In the genomic region with DNA sequence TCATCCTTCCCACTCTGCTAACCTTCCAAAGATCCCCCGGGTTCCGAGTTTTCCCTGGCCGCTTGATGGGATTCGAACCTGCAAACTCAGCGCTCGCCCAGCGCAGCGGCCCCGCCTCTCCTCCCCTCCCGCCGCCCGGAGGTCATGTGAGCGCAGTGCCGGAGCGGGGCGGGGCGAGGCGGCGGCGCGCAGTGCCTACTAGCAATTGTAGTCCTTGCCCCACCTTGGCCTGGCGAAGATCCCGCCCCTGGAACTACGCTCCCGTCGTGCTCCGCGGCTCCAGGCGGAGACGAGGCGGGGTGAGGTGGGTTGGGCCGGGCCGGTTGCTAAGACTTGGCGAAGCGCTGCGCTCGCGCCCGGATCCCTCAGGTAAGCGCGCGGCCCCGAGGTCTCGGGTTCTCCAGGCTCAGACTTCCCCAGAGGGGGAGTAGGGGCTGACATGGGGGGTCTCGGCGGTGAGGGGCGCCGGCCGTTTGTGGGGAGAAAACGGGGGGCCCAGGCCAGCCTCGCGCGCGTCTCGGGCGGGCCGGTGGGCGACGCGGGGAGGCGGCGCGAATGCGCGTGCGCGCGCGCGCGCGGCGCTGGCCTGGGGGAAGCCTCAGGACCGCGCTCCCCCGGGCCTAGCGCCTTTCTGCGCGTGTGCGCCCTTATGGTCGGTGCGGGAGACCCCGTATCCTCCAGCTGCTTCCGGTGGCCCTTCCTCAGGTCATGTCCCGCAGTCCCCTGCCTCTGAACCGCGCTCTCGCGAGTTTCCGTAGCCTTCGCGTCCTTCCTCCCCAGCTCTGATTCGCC, we compare ENCODE assay signal across 1 cellular context.
TF ChIP-seq lines count a peak whose summit lies in the region.

A gene (plus strand): TSS at position 329 of the 792 bp plus-strand sequence. CDS start 6,649 bp downstream, outside the sequence.
A gene with protein sequence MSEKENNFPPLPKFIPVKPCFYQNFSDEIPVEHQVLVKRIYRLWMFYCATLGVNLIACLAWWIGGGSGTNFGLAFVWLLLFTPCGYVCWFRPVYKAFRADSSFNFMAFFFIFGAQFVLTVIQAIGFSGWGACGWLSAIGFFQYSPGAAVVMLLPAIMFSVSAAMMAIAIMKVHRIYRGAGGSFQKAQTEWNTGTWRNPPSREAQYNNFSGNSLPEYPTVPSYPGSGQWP (plus strand): TSS at position 329 of the 792 bp plus-strand sequence. CDS start 9,621 bp downstream, outside the sequence.

TF ChIP-seq in K562, 482 proteins besides CTCF, POLR2A, EP300 and RAD21 (continued from another document and continues in another):
- TF ChIP-seq ATF7 (IDR thresholded peaks at IDR 0.05) (peak; percentile 81), PTBP1 (IDR thresholded peaks at IDR 0.05; ENCODE audit: low read depth, low read length) (no peak), KAT8 (IDR thresholded peaks at IDR 0.05; ENCODE audit: low read depth) (no peak), FOXA1 (IDR thresholded peaks at IDR 0.05; ENCODE audit: borderline replicate concordance) (no peak), HCFC1 (IDR thresholded peaks at IDR 0.05; ENCODE audit: low read depth, low read length) (peak; percentile 99), EWSR1 (IDR thresholded peaks at IDR 0.05; ENCODE audit: borderline replicate concordance, low read depth, partially characterized antibody) (no peak), FIP1L1 (IDR thresholded peaks at IDR 0.05; ENCODE audit: low read depth, low read length, poor library complexity, severe bottlenecking) (peak; percentile 65), ZNF133 (CRISPR knock-in tag; IDR thresholded peaks at IDR 0.05) (no peak), ZNF436 (CRISPR knock-in tag; IDR thresholded peaks at IDR 0.05) (no peak), TCF7L2 (IDR thresholded peaks at IDR 0.05; ENCODE audit: low read depth, low read length) (no peak), ZNF146 (CRISPR knock-in tag; IDR thresholded peaks at IDR 0.05; ENCODE audit: unreplicated experiment) (no peak), PCBP1 (IDR thresholded peaks at IDR 0.05; ENCODE audit: low read depth, low read length, poor library complexity, severe bottlenecking) (peak; percentile 93), MTA2 (IDR thresholded peaks at IDR 0.05; ENCODE audit: low read depth) (peak; percentile 66; the same call in 1 of the 2 replicates), MTA3 (IDR thresholded peaks at IDR 0.05; ENCODE audit: borderline replicate concordance) (no peak), CBFA2T3 (IDR thresholded peaks at IDR 0.05) (no peak), MEF2D (tag; conservative IDR thresholded peaks at IDR 0.05; ENCODE audit: low read depth) (no peak), ILF3 (IDR thresholded peaks at IDR 0.05; ENCODE audit: borderline replicate concordance) (no peak), ZBED1 (IDR thresholded peaks at IDR 0.05) (no peak), ZNF324 (CRISPR knock-in tag; IDR thresholded peaks at IDR 0.05) (peak; percentile 47; the same call in 1 of the 2 replicates), TEAD4 (IDR thresholded peaks at IDR 0.05; ENCODE audit: low read length) (no peak), TEAD4 (CRISPR knock-in tag; IDR thresholded peaks at IDR 0.05; ENCODE audit: borderline replicate concordance) (no peak), RFX5 (IDR thresholded peaks at IDR 0.05; ENCODE audit: low read depth, low read length) (no peak), CC2D1A (IDR thresholded peaks at IDR 0.05) (no peak), ETV5 (CRISPR knock-in tag; IDR thresholded peaks at IDR 0.05; ENCODE audit: low read depth) (peak; percentile 97), FOXK2 (conservative IDR thresholded peaks at IDR 0.05 in 1 of 2, IDR thresholded peaks at IDR 0.05 in 1 of 2; ENCODE audit: low read depth in 2 of 2) (no peak; a peak in 1 of 4 replicates), NCOA1 (IDR thresholded peaks at IDR 0.05; ENCODE audit: low read depth) (no peak), PHF21A (IDR thresholded peaks at IDR 0.05; ENCODE audit: borderline replicate concordance, low read depth) (peak; percentile 10; the same call in 1 of the 2 replicates), SREBF1 (IDR thresholded peaks at IDR 0.05; ENCODE audit: borderline replicate concordance, low read depth, low read length) (0 out of 2 replicates have a peak, but pooled peaks have one; percentile 20), THRAP3 (IDR thresholded peaks at IDR 0.05; ENCODE audit: borderline replicate concordance) (no peak), CHCHD3 (CRISPR knock-in tag; IDR thresholded peaks at IDR 0.05) (no peak), NFXL1 (CRISPR knock-in tag; IDR thresholded peaks at IDR 0.05) (no peak), ETV6 (IDR thresholded peaks at IDR 0.05; ENCODE audit: borderline replicate concordance in 1 of 2, low read depth in 2 of 2, low read length in 1 of 2) (no peak), ETV6 (CRISPR knock-in tag; IDR thresholded peaks at IDR 0.05; ENCODE audit: borderline replicate concordance) (no peak), NR2F6 (CRISPR knock-in tag; IDR thresholded peaks at IDR 0.05) (0 out of 2 replicates have a peak, but pooled peaks have one; percentile 21)
- TF ChIP-seq, protein P1, sequence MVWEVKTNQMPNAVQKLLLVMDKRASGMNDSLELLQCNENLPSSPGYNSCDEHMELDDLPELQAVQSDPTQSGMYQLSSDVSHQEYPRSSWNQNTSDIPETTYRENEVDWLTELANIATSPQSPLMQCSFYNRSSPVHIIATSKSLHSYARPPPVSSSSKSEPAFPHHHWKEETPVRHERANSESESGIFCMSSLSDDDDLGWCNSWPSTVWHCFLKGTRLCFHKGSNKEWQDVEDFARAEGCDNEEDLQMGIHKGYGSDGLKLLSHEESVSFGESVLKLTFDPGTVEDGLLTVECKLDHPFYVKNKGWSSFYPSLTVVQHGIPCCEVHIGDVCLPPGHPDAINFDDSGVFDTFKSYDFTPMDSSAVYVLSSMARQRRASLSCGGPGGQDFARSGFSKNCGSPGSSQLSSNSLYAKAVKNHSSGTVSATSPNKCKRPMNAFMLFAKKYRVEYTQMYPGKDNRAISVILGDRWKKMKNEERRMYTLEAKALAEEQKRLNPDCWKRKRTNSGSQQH (CRISPR knock-in tag; IDR thresholded peaks at IDR 0.05), result no peak
- TF ChIP-seq, protein P2, sequence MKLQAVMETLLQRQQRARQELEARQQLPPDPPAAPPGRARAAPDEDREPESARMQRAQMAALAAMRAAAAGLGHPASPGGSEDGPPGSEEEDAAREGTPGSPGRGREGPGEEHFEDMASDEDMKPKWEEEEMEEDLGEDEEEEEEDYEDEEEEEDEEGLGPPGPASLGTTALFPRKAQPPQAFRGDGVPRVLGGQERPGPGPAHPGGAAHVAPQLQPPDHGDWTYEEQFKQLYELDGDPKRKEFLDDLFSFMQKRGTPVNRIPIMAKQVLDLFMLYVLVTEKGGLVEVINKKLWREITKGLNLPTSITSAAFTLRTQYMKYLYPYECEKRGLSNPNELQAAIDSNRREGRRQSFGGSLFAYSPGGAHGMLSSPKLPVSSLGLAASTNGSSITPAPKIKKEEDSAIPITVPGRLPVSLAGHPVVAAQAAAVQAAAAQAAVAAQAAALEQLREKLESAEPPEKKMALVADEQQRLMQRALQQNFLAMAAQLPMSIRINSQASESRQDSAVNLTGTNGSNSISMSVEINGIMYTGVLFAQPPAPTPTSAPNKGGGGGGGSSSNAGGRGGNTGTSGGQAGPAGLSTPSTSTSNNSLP (IDR thresholded peaks at IDR 0.05; ENCODE audit: borderline replicate concordance, low read depth, low read length), result no peak
- TF ChIP-seq, protein P3, sequence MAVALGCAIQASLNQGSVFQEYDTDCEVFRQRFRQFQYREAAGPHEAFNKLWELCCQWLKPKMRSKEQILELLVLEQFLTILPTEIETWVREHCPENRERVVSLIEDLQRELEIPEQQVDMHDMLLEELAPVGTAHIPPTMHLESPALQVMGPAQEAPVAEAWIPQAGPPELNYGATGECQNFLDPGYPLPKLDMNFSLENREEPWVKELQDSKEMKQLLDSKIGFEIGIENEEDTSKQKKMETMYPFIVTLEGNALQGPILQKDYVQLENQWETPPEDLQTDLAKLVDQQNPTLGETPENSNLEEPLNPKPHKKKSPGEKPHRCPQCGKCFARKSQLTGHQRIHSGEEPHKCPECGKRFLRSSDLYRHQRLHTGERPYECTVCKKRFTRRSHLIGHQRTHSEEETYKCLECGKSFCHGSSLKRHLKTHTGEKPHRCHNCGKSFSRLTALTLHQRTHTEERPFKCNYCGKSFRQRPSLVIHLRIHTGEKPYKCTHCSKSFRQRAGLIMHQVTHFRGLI (CRISPR knock-in tag; IDR thresholded peaks at IDR 0.05), result no peak
- TF ChIP-seq, protein P4, sequence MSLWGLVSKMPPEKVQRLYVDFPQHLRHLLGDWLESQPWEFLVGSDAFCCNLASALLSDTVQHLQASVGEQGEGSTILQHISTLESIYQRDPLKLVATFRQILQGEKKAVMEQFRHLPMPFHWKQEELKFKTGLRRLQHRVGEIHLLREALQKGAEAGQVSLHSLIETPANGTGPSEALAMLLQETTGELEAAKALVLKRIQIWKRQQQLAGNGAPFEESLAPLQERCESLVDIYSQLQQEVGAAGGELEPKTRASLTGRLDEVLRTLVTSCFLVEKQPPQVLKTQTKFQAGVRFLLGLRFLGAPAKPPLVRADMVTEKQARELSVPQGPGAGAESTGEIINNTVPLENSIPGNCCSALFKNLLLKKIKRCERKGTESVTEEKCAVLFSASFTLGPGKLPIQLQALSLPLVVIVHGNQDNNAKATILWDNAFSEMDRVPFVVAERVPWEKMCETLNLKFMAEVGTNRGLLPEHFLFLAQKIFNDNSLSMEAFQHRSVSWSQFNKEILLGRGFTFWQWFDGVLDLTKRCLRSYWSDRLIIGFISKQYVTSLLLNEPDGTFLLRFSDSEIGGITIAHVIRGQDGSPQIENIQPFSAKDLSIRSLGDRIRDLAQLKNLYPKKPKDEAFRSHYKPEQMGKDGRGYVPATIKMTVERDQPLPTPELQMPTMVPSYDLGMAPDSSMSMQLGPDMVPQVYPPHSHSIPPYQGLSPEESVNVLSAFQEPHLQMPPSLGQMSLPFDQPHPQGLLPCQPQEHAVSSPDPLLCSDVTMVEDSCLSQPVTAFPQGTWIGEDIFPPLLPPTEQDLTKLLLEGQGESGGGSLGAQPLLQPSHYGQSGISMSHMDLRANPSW (CRISPR knock-in tag; IDR thresholded peaks at IDR 0.05), result no peak
- TF ChIP-seq, protein P5, sequence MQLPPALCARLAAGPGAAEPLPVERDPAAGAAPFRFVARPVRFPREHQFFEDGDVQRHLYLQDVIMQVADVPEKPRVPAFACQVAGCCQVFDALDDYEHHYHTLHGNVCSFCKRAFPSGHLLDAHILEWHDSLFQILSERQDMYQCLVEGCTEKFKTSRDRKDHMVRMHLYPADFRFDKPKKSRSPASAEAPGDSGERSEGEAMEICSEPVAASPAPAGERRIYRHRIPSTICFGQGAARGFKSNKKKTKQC (CRISPR knock-in tag; IDR thresholded peaks at IDR 0.05), result peak; percentile 40; the same call in 1 of the 2 replicates
- TF ChIP-seq, protein P6, sequence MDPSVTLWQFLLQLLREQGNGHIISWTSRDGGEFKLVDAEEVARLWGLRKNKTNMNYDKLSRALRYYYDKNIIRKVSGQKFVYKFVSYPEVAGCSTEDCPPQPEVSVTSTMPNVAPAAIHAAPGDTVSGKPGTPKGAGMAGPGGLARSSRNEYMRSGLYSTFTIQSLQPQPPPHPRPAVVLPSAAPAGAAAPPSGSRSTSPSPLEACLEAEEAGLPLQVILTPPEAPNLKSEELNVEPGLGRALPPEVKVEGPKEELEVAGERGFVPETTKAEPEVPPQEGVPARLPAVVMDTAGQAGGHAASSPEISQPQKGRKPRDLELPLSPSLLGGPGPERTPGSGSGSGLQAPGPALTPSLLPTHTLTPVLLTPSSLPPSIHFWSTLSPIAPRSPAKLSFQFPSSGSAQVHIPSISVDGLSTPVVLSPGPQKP (CRISPR knock-in tag; IDR thresholded peaks at IDR 0.05), result no peak
- TF ChIP-seq, protein P7, sequence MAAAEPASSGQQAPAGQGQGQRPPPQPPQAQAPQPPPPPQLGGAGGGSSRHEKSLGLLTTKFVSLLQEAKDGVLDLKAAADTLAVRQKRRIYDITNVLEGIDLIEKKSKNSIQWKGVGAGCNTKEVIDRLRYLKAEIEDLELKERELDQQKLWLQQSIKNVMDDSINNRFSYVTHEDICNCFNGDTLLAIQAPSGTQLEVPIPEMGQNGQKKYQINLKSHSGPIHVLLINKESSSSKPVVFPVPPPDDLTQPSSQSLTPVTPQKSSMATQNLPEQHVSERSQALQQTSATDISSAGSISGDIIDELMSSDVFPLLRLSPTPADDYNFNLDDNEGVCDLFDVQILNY (CRISPR knock-in tag; IDR thresholded peaks at IDR 0.05), result no peak
- TF ChIP-seq, protein P8, sequence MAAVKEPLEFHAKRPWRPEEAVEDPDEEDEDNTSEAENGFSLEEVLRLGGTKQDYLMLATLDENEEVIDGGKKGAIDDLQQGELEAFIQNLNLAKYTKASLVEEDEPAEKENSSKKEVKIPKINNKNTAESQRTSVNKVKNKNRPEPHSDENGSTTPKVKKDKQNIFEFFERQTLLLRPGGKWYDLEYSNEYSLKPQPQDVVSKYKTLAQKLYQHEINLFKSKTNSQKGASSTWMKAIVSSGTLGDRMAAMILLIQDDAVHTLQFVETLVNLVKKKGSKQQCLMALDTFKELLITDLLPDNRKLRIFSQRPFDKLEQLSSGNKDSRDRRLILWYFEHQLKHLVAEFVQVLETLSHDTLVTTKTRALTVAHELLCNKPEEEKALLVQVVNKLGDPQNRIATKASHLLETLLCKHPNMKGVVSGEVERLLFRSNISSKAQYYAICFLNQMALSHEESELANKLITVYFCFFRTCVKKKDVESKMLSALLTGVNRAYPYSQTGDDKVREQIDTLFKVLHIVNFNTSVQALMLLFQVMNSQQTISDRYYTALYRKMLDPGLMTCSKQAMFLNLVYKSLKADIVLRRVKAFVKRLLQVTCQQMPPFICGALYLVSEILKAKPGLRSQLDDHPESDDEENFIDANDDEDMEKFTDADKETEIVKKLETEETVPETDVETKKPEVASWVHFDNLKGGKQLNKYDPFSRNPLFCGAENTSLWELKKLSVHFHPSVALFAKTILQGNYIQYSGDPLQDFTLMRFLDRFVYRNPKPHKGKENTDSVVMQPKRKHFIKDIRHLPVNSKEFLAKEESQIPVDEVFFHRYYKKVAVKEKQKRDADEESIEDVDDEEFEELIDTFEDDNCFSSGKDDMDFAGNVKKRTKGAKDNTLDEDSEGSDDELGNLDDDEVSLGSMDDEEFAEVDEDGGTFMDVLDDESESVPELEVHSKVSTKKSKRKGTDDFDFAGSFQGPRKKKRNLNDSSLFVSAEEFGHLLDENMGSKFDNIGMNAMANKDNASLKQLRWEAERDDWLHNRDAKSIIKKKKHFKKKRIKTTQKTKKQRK (IDR thresholded peaks at IDR 0.05; ENCODE audit: borderline replicate concordance, low read depth, low read length), result no peak
- TF ChIP-seq, protein P9, sequence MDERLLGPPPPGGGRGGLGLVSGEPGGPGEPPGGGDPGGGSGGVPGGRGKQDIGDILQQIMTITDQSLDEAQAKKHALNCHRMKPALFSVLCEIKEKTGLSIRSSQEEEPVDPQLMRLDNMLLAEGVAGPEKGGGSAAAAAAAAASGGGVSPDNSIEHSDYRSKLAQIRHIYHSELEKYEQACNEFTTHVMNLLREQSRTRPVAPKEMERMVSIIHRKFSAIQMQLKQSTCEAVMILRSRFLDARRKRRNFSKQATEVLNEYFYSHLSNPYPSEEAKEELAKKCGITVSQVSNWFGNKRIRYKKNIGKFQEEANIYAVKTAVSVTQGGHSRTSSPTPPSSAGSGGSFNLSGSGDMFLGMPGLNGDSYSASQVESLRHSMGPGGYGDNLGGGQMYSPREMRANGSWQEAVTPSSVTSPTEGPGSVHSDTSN (CRISPR knock-in tag; IDR thresholded peaks at IDR 0.05; ENCODE audit: low read depth), result no peak
- TF ChIP-seq, protein P9 (tag; conservative IDR thresholded peaks at IDR 0.05; ENCODE audit: low read depth), result no peak
